ENCODE assay signal across 23 cellular contexts in genomic region chr14:32675433-32675832, GRCh38.
"Had no signal": no experiment of that assay in that cellular context is flagged by ENCODE, and none has a peak within 500 bp of the region (broad histone marks: within the 10 kb centered on the region; RNA-seq: fewer than 3 reads in every experiment).

No MANE protein-coding gene starts in this region.

- DNase-seq: activated CD4-positive, alpha-beta T cell treated with anti-CD3 and anti-CD28 coated beads for 48 hours; activated CD4-positive, alpha-beta T cell treated with anti-CD3 and anti-CD28 coated beads, Interleukin-2, amount 50 U/mL, for 4 hours; activated CD4-positive, CD25-positive, alpha-beta regulatory T cell treated with anti-CD3 and anti-CD28 coated beads, Interleukin-2, amount 50 U/mL, for 72 hours; activated CD8-positive, alpha-beta memory T cell treated with anti-CD3 and anti-CD28 coated beads, Interleukin-2, amount 50 U/mL, for 48 hours; activated CD8-positive, alpha-beta T cell treated with anti-CD3 and anti-CD28 coated beads, Interleukin-2, amount 10 ng/mL, durations not matched to agents 7 days and 5 days; activated naive CD4-positive, alpha-beta T cell treated with anti-CD3 and anti-CD28 coated beads, Interleukin-2, amount 50 U/mL, for 16 hours; activated naive CD8-positive, alpha-beta T cell treated with anti-CD3 and anti-CD28 coated beads, Interleukin-2, amount 10 ng/mL, durations not matched to agents 7 days and 5 days; activated T-cell treated with anti-CD3 and anti-CD28 coated beads, Interleukin-2, amount 50 U/mL, for 1 hour; adrenal gland; anterior cingulate cortex; Kasumi-1; KBM-7; NCI-H1105 treated with DMSO at 0.1 percent for 48 hours; NCI-H146; NCI-H187 treated with DMSO at 0.1 percent for 48 hours; NCI-H2081 treated with DMSO at 0.1 percent for 48 hours; NCI-H446; NCI-H524; Peyer's patch; SHP77; T-helper 17 cell; T-helper 9 cell had no signal

- H3K36me3 ChIP-seq: adrenal gland, Peyer's patch, SJSA1 had no signal

- H3K27ac ChIP-seq: adrenal gland, Peyer's patch, SJSA1 had no signal

- H3K9me3 ChIP-seq: adrenal gland, Peyer's patch, SJSA1 had no signal

- H3K4me1 ChIP-seq: Peyer's patch, SJSA1 had no signal

- H3K27me3 ChIP-seq: adrenal gland, Peyer's patch, SJSA1 had no signal

- H3K4me3 ChIP-seq: adrenal gland, Peyer's patch, SJSA1 had no signal
